Comparison of ENCODE assay signal across 10 cellular contexts in genomic region chr1:170309389-170310013, GRCh38.
A peak's percentile ranks its signal among the peaks of the same experiment; 100 is the strongest.
DNase-seq lines count a peak whose midpoint lies in the region; ATAC-seq and TF ChIP-seq lines count a peak whose summit lies in the region.
"Had no signal": no experiment of that assay in that cellular context is flagged by ENCODE, and none has a peak within 500 bp of the region (broad histone marks: within the 10 kb centered on the region; RNA-seq: fewer than 3 reads in every experiment).

No MANE protein-coding gene starts in this region.

- ATAC-seq in left ventricle myocardium superior = peak; percentile 58
- ATAC-seq in activated CD8-positive, alpha-beta memory T cell treated with anti-CD3 and anti-CD28 coated beads, Interleukin-2, amount 10 ng/mL, durations not matched to agents 7 days and 5 days = no peak

- H3K9me3 ChIP-seq in adrenal gland (replicated peaks in 1 of 3) = no peaks in the 10 kb centered on the region
- H3K9me3 ChIP-seq: colonic mucosa had no signal

- TF ChIP-seq POLR2A in adrenal gland (IDR thresholded peaks at IDR 0.05) = no peak

- H3K4me1 Mint-ChIP-seq in activated CD8-positive, alpha-beta memory T cell treated with anti-CD3 and anti-CD28 coated beads, Interleukin-2, amount 10 ng/mL, durations not matched to agents 7 days and 5 days = no peaks in the 10 kb centered on the region
- H3K4me1 Mint-ChIP-seq: immature natural killer cell had no signal

- H3K27me3 ChIP-seq in adrenal gland = no peaks in the 10 kb centered on the region
- H3K27me3 ChIP-seq: colonic mucosa had no signal

- DNase-seq in GM04504 (ENCODE audit: low read depth) (peak; percentile 95), adrenal gland (peak in 4 of 7 donors; percentile 17 to 27 (median 22)), left ventricle myocardium superior (no peak), stromal cell of bone marrow (ENCODE audit: low read depth) (peak; percentile 91), NCI-H2107 treated with DMSO at 0.1 percent for 48 hours (lab: John Stamatoyannopoulos, UW; ENCODE audit: unreplicated experiment) (no peak), G401 (ENCODE audit: low spot score) (no peak)
- DNase-seq in activated T-cell treated with anti-CD3 and anti-CD28 coated beads, Interleukin-2, amount 50 U/mL, for 48 hours = no peak
- DNase-seq in activated CD8-positive, alpha-beta memory T cell treated with anti-CD3 and anti-CD28 coated beads, Interleukin-2, amount 10 ng/mL, durations not matched to agents 7 days and 5 days = no peak
- DNase-seq: colonic mucosa, immature natural killer cell had no signal

- 45 to 61% (median 55%) methylated on average over 10 of the region's 10 CpGs for WGBS in adrenal gland, 4 donors

- H3K4me3 Mint-ChIP-seq in activated CD8-positive, alpha-beta memory T cell treated with anti-CD3 and anti-CD28 coated beads, Interleukin-2, amount 10 ng/mL, durations not matched to agents 7 days and 5 days = no peak overlapping the region
- H3K4me3 Mint-ChIP-seq: immature natural killer cell had no signal

- H3K27ac Mint-ChIP-seq in activated CD8-positive, alpha-beta memory T cell treated with anti-CD3 and anti-CD28 coated beads, Interleukin-2, amount 10 ng/mL, durations not matched to agents 7 days and 5 days = no peak overlapping the region
- H3K27ac Mint-ChIP-seq: immature natural killer cell had no signal

- no peaks in the 10 kb centered on the region for H3K36me3 ChIP-seq in adrenal gland (replicated peaks in 1 of 2)
- H3K36me3 ChIP-seq: colonic mucosa had no signal

- no peak for TF ChIP-seq CTCF in adrenal gland (IDR thresholded peaks at IDR 0.05)

- CTCF ChIA-PET in activated CD8-positive, alpha-beta memory T cell treated with anti-CD3 and anti-CD28 coated beads, Interleukin-2, amount 10 ng/mL, durations not matched to agents 7 days and 5 days (lab: Charles Lee) = no interaction called here

- in situ Hi-C loops in G401 (cut with HindIII; ENCODE audit: low sequenced_read_pairs) = no loop called here

- H3K9me3 Mint-ChIP-seq in activated CD8-positive, alpha-beta memory T cell treated with anti-CD3 and anti-CD28 coated beads, Interleukin-2, amount 10 ng/mL, durations not matched to agents 7 days and 5 days (ENCODE audit: low read depth) = no peaks in the 10 kb centered on the region
- H3K9me3 Mint-ChIP-seq: immature natural killer cell had no signal

- no peaks in the 10 kb centered on the region for H3K4me1 ChIP-seq in adrenal gland (replicated peaks in 1 of 2)
- H3K4me1 ChIP-seq: colonic mucosa had no signal

- no peaks in the 10 kb centered on the region for H3K36me3 Mint-ChIP-seq in activated CD8-positive, alpha-beta memory T cell treated with anti-CD3 and anti-CD28 coated beads, Interleukin-2, amount 10 ng/mL, durations not matched to agents 7 days and 5 days
- H3K36me3 Mint-ChIP-seq: immature natural killer cell had no signal

- H3K27me3 Mint-ChIP-seq in activated CD8-positive, alpha-beta memory T cell treated with anti-CD3 and anti-CD28 coated beads, Interleukin-2, amount 10 ng/mL, durations not matched to agents 7 days and 5 days = peaks cover 11% of the 10 kb centered on the region

- H3K27ac ChIP-seq in adrenal gland = no peak overlapping the region
- H3K27ac ChIP-seq: colonic mucosa had no signal

- intact Hi-C loops in adrenal gland (cut with DNase I) (no loop called here), left ventricle myocardium superior (cut with micrococcal nuclease) (no loop called here)

- H3K4me3 ChIP-seq in adrenal gland = no peak overlapping the region
- H3K4me3 ChIP-seq: colonic mucosa had no signal

Comparison
In these comparisons a context has a peak if more than half of its experiments do, and no peak if none do; other contexts are left out.
1. DNase-seq: peak in GM04504 (single experiment), adrenal gland (4 of 7) and stromal cell of bone marrow (single experiment); none in left ventricle myocardium superior (single experiment), activated T-cell treated with anti-CD3 and anti-CD28 coated beads, Interleukin-2, amount 50 U/mL, for 48 hours (0 of 2), NCI-H2107 treated with DMSO at 0.1 percent for 48 hours (single experiment), G401 (single experiment) and activated CD8-positive, alpha-beta memory T cell treated with anti-CD3 and anti-CD28 coated beads, Interleukin-2, amount 10 ng/mL, durations not matched to agents 7 days and 5 days (single experiment).